Comparison of ENCODE assay signal across 1 cellular context in the genomic region with DNA sequence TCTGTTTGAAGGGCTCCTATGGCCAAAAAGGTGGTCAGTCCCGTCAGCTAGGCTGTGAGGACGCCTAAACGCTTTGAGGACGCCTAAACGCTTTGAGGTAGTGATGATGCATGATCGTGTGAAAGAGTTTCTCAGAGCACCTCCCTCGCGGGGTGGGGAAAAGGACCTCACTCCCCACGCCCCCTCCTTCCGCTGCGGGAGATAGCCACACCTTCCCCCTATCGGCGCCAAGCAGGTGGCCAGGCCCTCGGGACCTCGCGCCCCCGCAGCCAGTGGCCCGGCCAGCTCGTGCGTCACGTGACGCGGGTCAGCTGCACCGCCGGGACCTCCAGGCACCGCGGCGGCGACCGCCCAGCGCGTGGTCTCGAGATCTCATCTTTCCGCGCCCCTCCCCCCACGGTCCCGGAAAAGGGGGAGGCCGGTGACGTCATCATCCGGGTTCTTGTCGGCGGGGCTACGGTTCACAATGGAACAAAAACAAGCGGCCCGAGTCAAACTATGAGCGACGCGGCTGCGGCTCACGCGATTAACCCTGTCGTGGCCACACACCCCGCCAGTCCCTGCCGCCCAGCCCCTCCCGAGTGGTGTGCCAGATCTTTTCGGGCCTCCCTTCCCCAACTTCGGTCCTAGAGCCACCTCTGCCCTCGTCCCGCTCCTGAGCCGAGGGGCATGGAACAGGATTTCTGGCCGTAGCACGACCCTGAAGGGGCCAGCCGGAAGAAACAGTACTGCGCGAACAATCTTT.
A peak's percentile ranks its signal among the peaks of the same experiment; 100 is the strongest.
TF ChIP-seq lines count a peak whose summit lies in the region.

No MANE protein-coding gene starts in this region.

TF ChIP-seq in HepG2, 621 proteins besides CTCF, POLR2A, EP300 and RAD21 (continued from another document and continues in another):
- TF ChIP-seq SP5 (CRISPR knock-in tag; IDR thresholded peaks at IDR 0.05; ENCODE audit: borderline replicate concordance, low read depth) (peak; percentile 32; the same call in 1 of the 2 replicates), ZFP82 (CRISPR knock-in tag; IDR thresholded peaks at IDR 0.05; ENCODE audit: borderline replicate concordance) (no peak), ZNF264 (CRISPR knock-in tag; IDR thresholded peaks at IDR 0.05) (0 out of 2 replicates have a peak, but pooled peaks have one; percentile 58), GPN1 (CRISPR knock-in tag; IDR thresholded peaks at IDR 0.05; ENCODE audit: borderline replicate concordance) (no peak), DMAP1 (CRISPR knock-in tag; IDR thresholded peaks at IDR 0.05) (peak; percentile 67), RAD51 (IDR thresholded peaks at IDR 0.05; ENCODE audit: borderline replicate concordance) (peak; percentile 96), SALL1 (CRISPR knock-in tag; IDR thresholded peaks at IDR 0.05) (peak; percentile 92), RORA (CRISPR knock-in tag; IDR thresholded peaks at IDR 0.05) (no peak), EED (CRISPR knock-in tag; IDR thresholded peaks at IDR 0.05) (no peak; the same call in 1 of the 2 replicates), SIX4 (CRISPR knock-in tag; IDR thresholded peaks at IDR 0.05) (peak; percentile 83; the same call in 1 of the 2 replicates), HNF4G (IDR thresholded peaks at IDR 0.05; ENCODE audit: borderline replicate concordance, low read depth, low read length) (no peak), HNF4G (CRISPR knock-in tag; IDR thresholded peaks at IDR 0.05; ENCODE audit: borderline replicate concordance, low read depth) (0 out of 2 replicates have a peak, but pooled peaks have one; percentile 19), SNAI1 (CRISPR knock-in tag; IDR thresholded peaks at IDR 0.05; ENCODE audit: borderline replicate concordance) (no peak), TBX3 (IDR thresholded peaks at IDR 0.05; ENCODE audit: borderline replicate concordance) (peak; percentile 72; the same call in 1 of the 2 replicates), NONO (IDR thresholded peaks at IDR 0.05) (no peak), NONO (CRISPR knock-in tag; conservative IDR thresholded peaks at IDR 0.05) (peak; percentile 85), PAX8 (CRISPR knock-in tag; IDR thresholded peaks at IDR 0.05; ENCODE audit: borderline replicate concordance) (no peak), SMAD3 (CRISPR knock-in tag; IDR thresholded peaks at IDR 0.05) (no peak), ZNF572 (CRISPR knock-in tag; IDR thresholded peaks at IDR 0.05) (no peak), NAIF1 (CRISPR knock-in tag; IDR thresholded peaks at IDR 0.05; ENCODE audit: borderline replicate concordance) (peak; percentile 7; the same call in 1 of the 2 replicates), SMAD9 (CRISPR knock-in tag; IDR thresholded peaks at IDR 0.05) (no peak), HNRNPK (IDR thresholded peaks at IDR 0.05; ENCODE audit: low read depth, low read length, poor library complexity, severe bottlenecking) (no peak), WIZ (CRISPR knock-in tag; IDR thresholded peaks at IDR 0.05) (peak; percentile 75; the same call in 1 of the 2 replicates), ZNF670 (CRISPR knock-in tag; IDR thresholded peaks at IDR 0.05; ENCODE audit: borderline replicate concordance) (0 out of 2 replicates have a peak, but pooled peaks have one; percentile 36), ZC3H13 (CRISPR knock-in tag; IDR thresholded peaks at IDR 0.05) (0 out of 2 replicates have a peak, but pooled peaks have one; percentile 47), MAFK (conservative IDR thresholded peaks at IDR 0.05 in 1 of 2, IDR thresholded peaks at IDR 0.05 in 1 of 2; ENCODE audit: low read length in 2 of 2) (no peak), SATB2 (CRISPR knock-in tag; IDR thresholded peaks at IDR 0.05) (no peak), ASH2L (IDR thresholded peaks at IDR 0.05; ENCODE audit: insufficient read length, low read depth, low read length) (peak; percentile 69), BRCA1 (CRISPR knock-in tag; IDR thresholded peaks at IDR 0.05) (no peak), SNRNP70 (IDR thresholded peaks at IDR 0.05; ENCODE audit: low read depth, low read length) (no peak)
- TF ChIP-seq, protein P1, sequence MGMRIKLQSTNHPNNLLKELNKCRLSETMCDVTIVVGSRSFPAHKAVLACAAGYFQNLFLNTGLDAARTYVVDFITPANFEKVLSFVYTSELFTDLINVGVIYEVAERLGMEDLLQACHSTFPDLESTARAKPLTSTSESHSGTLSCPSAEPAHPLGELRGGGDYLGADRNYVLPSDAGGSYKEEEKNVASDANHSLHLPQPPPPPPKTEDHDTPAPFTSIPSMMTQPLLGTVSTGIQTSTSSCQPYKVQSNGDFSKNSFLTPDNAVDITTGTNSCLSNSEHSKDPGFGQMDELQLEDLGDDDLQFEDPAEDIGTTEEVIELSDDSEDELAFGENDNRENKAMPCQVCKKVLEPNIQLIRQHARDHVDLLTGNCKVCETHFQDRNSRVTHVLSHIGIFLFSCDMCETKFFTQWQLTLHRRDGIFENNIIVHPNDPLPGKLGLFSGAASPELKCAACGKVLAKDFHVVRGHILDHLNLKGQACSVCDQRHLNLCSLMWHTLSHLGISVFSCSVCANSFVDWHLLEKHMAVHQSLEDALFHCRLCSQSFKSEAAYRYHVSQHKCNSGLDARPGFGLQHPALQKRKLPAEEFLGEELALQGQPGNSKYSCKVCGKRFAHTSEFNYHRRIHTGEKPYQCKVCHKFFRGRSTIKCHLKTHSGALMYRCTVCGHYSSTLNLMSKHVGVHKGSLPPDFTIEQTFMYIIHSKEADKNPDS (CRISPR knock-in tag; IDR thresholded peaks at IDR 0.05) = no peak
- TF ChIP-seq, protein P2, sequence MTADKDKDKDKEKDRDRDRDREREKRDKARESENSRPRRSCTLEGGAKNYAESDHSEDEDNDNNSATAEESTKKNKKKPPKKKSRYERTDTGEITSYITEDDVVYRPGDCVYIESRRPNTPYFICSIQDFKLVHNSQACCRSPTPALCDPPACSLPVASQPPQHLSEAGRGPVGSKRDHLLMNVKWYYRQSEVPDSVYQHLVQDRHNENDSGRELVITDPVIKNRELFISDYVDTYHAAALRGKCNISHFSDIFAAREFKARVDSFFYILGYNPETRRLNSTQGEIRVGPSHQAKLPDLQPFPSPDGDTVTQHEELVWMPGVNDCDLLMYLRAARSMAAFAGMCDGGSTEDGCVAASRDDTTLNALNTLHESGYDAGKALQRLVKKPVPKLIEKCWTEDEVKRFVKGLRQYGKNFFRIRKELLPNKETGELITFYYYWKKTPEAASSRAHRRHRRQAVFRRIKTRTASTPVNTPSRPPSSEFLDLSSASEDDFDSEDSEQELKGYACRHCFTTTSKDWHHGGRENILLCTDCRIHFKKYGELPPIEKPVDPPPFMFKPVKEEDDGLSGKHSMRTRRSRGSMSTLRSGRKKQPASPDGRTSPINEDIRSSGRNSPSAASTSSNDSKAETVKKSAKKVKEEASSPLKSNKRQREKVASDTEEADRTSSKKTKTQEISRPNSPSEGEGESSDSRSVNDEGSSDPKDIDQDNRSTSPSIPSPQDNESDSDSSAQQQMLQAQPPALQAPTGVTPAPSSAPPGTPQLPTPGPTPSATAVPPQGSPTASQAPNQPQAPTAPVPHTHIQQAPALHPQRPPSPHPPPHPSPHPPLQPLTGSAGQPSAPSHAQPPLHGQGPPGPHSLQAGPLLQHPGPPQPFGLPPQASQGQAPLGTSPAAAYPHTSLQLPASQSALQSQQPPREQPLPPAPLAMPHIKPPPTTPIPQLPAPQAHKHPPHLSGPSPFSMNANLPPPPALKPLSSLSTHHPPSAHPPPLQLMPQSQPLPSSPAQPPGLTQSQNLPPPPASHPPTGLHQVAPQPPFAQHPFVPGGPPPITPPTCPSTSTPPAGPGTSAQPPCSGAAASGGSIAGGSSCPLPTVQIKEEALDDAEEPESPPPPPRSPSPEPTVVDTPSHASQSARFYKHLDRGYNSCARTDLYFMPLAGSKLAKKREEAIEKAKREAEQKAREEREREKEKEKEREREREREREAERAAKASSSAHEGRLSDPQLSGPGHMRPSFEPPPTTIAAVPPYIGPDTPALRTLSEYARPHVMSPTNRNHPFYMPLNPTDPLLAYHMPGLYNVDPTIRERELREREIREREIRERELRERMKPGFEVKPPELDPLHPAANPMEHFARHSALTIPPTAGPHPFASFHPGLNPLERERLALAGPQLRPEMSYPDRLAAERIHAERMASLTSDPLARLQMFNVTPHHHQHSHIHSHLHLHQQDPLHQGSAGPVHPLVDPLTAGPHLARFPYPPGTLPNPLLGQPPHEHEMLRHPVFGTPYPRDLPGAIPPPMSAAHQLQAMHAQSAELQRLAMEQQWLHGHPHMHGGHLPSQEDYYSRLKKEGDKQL (CRISPR knock-in tag; IDR thresholded peaks at IDR 0.05; ENCODE audit: low read depth) = no peak
- TF ChIP-seq, protein P3, sequence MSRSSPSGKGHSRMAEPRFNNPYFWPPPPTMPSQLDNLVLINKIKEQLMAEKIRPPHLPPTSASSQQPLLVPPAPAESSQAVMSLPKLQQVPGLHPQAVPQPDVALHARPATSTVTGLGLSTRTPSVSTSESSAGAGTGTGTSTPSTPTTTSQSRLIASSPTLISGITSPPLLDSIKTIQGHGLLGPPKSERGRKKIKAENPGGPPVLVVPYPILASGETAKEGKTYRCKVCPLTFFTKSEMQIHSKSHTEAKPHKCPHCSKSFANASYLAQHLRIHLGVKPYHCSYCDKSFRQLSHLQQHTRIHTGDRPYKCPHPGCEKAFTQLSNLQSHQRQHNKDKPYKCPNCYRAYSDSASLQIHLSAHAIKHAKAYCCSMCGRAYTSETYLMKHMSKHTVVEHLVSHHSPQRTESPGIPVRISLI (CRISPR knock-in tag; IDR thresholded peaks at IDR 0.05; ENCODE audit: borderline replicate concordance) = peak; percentile 39; the same call in 1 of the 2 replicates
- TF ChIP-seq, protein P4, sequence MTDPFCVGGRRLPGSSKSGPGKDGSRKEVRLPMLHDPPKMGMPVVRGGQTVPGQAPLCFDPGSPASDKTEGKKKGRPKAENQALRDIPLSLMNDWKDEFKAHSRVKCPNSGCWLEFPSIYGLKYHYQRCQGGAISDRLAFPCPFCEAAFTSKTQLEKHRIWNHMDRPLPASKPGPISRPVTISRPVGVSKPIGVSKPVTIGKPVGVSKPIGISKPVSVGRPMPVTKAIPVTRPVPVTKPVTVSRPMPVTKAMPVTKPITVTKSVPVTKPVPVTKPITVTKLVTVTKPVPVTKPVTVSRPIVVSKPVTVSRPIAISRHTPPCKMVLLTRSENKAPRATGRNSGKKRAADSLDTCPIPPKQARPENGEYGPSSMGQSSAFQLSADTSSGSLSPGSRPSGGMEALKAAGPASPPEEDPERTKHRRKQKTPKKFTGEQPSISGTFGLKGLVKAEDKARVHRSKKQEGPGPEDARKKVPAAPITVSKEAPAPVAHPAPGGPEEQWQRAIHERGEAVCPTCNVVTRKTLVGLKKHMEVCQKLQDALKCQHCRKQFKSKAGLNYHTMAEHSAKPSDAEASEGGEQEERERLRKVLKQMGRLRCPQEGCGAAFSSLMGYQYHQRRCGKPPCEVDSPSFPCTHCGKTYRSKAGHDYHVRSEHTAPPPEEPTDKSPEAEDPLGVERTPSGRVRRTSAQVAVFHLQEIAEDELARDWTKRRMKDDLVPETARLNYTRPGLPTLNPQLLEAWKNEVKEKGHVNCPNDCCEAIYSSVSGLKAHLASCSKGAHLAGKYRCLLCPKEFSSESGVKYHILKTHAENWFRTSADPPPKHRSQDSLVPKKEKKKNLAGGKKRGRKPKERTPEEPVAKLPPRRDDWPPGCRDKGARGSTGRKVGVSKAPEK (CRISPR knock-in tag; IDR thresholded peaks at IDR 0.05; ENCODE audit: borderline replicate concordance) = no peak
- TF ChIP-seq, protein P5, sequence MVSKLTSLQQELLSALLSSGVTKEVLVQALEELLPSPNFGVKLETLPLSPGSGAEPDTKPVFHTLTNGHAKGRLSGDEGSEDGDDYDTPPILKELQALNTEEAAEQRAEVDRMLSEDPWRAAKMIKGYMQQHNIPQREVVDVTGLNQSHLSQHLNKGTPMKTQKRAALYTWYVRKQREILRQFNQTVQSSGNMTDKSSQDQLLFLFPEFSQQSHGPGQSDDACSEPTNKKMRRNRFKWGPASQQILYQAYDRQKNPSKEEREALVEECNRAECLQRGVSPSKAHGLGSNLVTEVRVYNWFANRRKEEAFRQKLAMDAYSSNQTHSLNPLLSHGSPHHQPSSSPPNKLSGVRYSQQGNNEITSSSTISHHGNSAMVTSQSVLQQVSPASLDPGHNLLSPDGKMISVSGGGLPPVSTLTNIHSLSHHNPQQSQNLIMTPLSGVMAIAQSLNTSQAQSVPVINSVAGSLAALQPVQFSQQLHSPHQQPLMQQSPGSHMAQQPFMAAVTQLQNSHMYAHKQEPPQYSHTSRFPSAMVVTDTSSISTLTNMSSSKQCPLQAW (CRISPR knock-in tag; IDR thresholded peaks at IDR 0.05) = peak; percentile 61; the same call in 1 of the 2 replicates
- TF ChIP-seq, protein P6, sequence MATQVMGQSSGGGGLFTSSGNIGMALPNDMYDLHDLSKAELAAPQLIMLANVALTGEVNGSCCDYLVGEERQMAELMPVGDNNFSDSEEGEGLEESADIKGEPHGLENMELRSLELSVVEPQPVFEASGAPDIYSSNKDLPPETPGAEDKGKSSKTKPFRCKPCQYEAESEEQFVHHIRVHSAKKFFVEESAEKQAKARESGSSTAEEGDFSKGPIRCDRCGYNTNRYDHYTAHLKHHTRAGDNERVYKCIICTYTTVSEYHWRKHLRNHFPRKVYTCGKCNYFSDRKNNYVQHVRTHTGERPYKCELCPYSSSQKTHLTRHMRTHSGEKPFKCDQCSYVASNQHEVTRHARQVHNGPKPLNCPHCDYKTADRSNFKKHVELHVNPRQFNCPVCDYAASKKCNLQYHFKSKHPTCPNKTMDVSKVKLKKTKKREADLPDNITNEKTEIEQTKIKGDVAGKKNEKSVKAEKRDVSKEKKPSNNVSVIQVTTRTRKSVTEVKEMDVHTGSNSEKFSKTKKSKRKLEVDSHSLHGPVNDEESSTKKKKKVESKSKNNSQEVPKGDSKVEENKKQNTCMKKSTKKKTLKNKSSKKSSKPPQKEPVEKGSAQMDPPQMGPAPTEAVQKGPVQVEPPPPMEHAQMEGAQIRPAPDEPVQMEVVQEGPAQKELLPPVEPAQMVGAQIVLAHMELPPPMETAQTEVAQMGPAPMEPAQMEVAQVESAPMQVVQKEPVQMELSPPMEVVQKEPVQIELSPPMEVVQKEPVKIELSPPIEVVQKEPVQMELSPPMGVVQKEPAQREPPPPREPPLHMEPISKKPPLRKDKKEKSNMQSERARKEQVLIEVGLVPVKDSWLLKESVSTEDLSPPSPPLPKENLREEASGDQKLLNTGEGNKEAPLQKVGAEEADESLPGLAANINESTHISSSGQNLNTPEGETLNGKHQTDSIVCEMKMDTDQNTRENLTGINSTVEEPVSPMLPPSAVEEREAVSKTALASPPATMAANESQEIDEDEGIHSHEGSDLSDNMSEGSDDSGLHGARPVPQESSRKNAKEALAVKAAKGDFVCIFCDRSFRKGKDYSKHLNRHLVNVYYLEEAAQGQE (IDR thresholded peaks at IDR 0.05; ENCODE audit: borderline replicate concordance in 1 of 2, low read depth in 1 of 2, low read length in 2 of 2) = peak in 1 of 2 experiments; percentile 11; a peak in 1 of 4 replicates
